ENCODE assay signal across 19 cellular contexts in the genomic region with DNA sequence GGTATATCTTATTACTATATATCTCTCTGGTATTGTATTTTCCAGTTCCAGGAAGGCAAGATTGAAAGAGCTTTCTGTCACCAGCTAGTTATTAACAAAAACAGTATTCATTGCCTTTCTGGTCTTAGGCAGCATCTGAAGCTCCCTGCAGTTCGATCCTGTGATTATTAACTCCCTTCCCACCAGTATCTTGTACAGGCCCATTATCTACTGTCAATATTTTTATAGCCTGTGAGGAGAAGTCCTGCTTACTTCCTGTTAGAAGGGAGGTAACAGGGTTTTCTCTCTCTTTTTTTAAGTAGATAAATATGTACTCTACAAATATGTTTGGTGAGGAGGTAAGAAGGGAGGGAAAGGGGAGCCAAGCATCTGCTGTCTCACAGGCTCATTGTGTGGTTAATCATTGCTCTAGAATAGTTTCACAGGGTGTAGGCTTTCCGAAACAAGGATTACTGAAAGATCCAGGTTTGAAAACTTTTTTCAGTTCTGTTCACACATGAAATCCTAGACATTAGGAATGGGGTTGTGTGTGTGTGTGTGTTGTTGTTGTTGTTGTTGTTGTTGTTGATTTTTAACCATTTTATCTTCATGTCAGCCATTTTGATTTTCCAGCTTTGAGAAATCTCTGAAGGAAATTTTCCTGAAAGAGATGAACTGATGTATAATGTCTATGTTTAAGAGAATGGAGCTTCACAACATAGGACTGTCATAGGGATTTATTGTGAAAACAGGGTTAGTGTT. TPM values are rescaled to one million over a fixed set of nuclear protein-coding genes. Genes with fewer than 3 reads are reported as not detected.
A peak's percentile ranks its signal among the peaks of the same experiment; 100 is the strongest.
DNase-seq lines count a peak whose midpoint lies in the region; ATAC-seq and TF ChIP-seq lines count a peak whose summit lies in the region.
"Had no signal": no experiment of that assay in that cellular context is flagged by ENCODE, and none has a peak within 500 bp of the region (broad histone marks: within the 10 kb centered on the region; RNA-seq: fewer than 3 reads in every experiment).

No MANE protein-coding gene starts in this region.

- CTCF ChIA-PET in activated CD4-positive, alpha-beta memory T cell treated with anti-CD3 and anti-CD28 coated beads for 36 hours (lab: Charles Lee), result no interaction called here

- peak overlapping the region in 3 of 4 donors; percentile 28 to 53 (median 31) for H3K27ac ChIP-seq in transverse colon
- H3K27ac ChIP-seq: parathyroid adenoma, tibial nerve had no signal

- DNase-seq in NCI-H748 (lab: John Stamatoyannopoulos, UW; ENCODE audit: unreplicated experiment), result peak; percentile 72
- DNase-seq in transverse colon, result no peak
- no peak for DNase-seq in left lobe of liver (ENCODE audit: low spot score)
- DNase-seq in activated CD4-positive, alpha-beta memory T cell treated with anti-CD3 and anti-CD28 coated beads for 36 hours, result no peak
- DNase-seq in GM19238 (ENCODE audit: insufficient read length, low spot score), result no peak
- no peak for DNase-seq in GOT3 (lab: John Stamatoyannopoulos, UW)
- DNase-seq: activated CD4-positive, alpha-beta T cell treated with anti-CD3 and anti-CD28 coated beads, Interleukin-2, amount 50 U/mL, for 4 hours; aorta; CD4-positive, alpha-beta T cell; mesendoderm; NCI-H1105; NCI-H524 treated with DMSO at 0.1 percent for 48 hours; stimulated activated CD4-positive, alpha-beta T cell treated with anti-CD3 and anti-CD28 coated beads, Interleukin-12 subunit alpha, Interleukin-12 subunit beta, amount 100 ng/mL, for 4 hours had no signal

- TF ChIP-seq CTCF in transverse colon (IDR thresholded peaks at IDR 0.05), result no peak

- H3K27ac Mint-ChIP-seq in activated CD4-positive, alpha-beta memory T cell treated with anti-CD3 and anti-CD28 coated beads for 36 hours, result no peak overlapping the region
- H3K27ac Mint-ChIP-seq: CD4-positive, alpha-beta T cell had no signal

- in situ Hi-C loops in transverse colon (cut with MboI; ENCODE audit: low pct_ligation_motif_present in 1 of 4, low pct_unique_long_range_greater_than_20kb in 1 of 4, low sequenced_read_pairs in 3 of 4), result no loop called here

- H3K4me1 ChIP-seq in transverse colon, result peaks cover 0 to 24% (median 10%) of the 10 kb centered on the region in 4 donors
- H3K4me1 ChIP-seq: parathyroid adenoma, tibial nerve had no signal

- intact Hi-C loops in transverse colon (cut with DNase I; ENCODE audit: low total_unique reads), result no loop called here
- intact Hi-C loops in activated CD4-positive, alpha-beta memory T cell treated with anti-CD3 and anti-CD28 coated beads for 36 hours (cut with micrococcal nuclease), result no loop called here

- no peaks in the 10 kb centered on the region for H3K27me3 Mint-ChIP-seq in activated CD4-positive, alpha-beta memory T cell treated with anti-CD3 and anti-CD28 coated beads for 36 hours

- no peak for TF ChIP-seq POLR2A in transverse colon (IDR thresholded peaks at IDR 0.05)

- no peaks in the 10 kb centered on the region for H3K36me3 ChIP-seq in transverse colon
- H3K36me3 ChIP-seq: tibial nerve had no signal

- H3K4me1 Mint-ChIP-seq in activated CD4-positive, alpha-beta memory T cell treated with anti-CD3 and anti-CD28 coated beads for 36 hours (ENCODE audit: low read depth), result no peaks in the 10 kb centered on the region

- H3K4me3 Mint-ChIP-seq in activated CD4-positive, alpha-beta memory T cell treated with anti-CD3 and anti-CD28 coated beads for 36 hours, result no peak overlapping the region
- H3K4me3 Mint-ChIP-seq: CD4-positive, alpha-beta T cell had no signal

- no peaks in the 10 kb centered on the region for H3K27me3 ChIP-seq in transverse colon
- H3K27me3 ChIP-seq: tibial nerve had no signal

- POLR2A ChIA-PET in activated CD4-positive, alpha-beta memory T cell treated with anti-CD3 and anti-CD28 coated beads for 36 hours (lab: Charles Lee), result no interaction called here

- no peaks in the 10 kb centered on the region for H3K36me3 Mint-ChIP-seq in activated CD4-positive, alpha-beta memory T cell treated with anti-CD3 and anti-CD28 coated beads for 36 hours

- WGBS in transverse colon (ENCODE audit: low coverage in 1 of 2), 2 donors, result 38 to 53% methylated on average over 2 of the region's 2 CpGs

- H3K9me3 ChIP-seq in transverse colon, result no peaks in the 10 kb centered on the region
- H3K9me3 ChIP-seq: tibial nerve had no signal

- no peak for TF ChIP-seq EP300 in transverse colon (IDR thresholded peaks at IDR 0.05; ENCODE audit: low read depth)

- no peak overlapping the region for H3K4me3 ChIP-seq in transverse colon
- H3K4me3 ChIP-seq: tibial nerve had no signal

- ATAC-seq in GM19452 (IDR thresholded peaks at IDR 0.05; ENCODE audit: unreplicated experiment) (peak; percentile 76), HG02973 (IDR thresholded peaks at IDR 0.05; ENCODE audit: unreplicated experiment) (peak; percentile 53), left lobe of liver (no peak)

- H3K9me3 Mint-ChIP-seq in activated CD4-positive, alpha-beta memory T cell treated with anti-CD3 and anti-CD28 coated beads for 36 hours, result no peaks in the 10 kb centered on the region

RNA-seq across cellular contexts. Expression of gene ATOH1, which starts 14.1 kb away (rescaled TPM):
- total RNA-seq in transverse colon, result 10 to 100 TPM; 23.5 to 76.7 (median 32.8) TPM
- total RNA-seq in left lobe of liver, result not detected
- not detected for total RNA-seq in activated CD4-positive, alpha-beta memory T cell treated with anti-CD3 and anti-CD28 coated beads for 36 hours
- total RNA-seq: aorta; CD4-positive, alpha-beta T cell; dermis microvascular lymphatic vessel endothelial cell; T-helper 2 cell treated with Interferon-gamma antibody and Interleukin-4, amounts not matched to agents 100 ng/mL and 5 ng/mL, for 36 hours; tibial nerve had no signal

Comparison
In these comparisons a context has a peak if more than half of its experiments do, and no peak if none do; other contexts are left out.
1. RNA of gene ATOH1, which starts 14.1 kb away (total RNA-seq): 23.5 to 76.7 TPM in transverse colon; not detected in left lobe of liver (single experiment) and not detected in activated CD4-positive, alpha-beta memory T cell treated with anti-CD3 and anti-CD28 coated beads for 36 hours; every median in the first group is over 10 times any median in the second.